ENCODE assay signal across 8 cellular contexts in genomic region chr19:54190942-54191670, GRCh38. TPM values are rescaled to one million over a fixed set of nuclear protein-coding genes. Genes with fewer than 3 reads are reported as not detected.
DNase-seq lines count a peak whose midpoint lies in the region; ATAC-seq and TF ChIP-seq lines count a peak whose summit lies in the region.

TSS of gene TSEN34 (plus strand) at chr19:54191308. CDS start at chr19:54191365, 57 bp downstream.

- 0 to 2% methylated on average over 31 to 47 of the region's 76 CpGs for WGBS in lower leg skin, 2 donors

- peak within 1 kb of the TSS; percentile 75 for H3K4me3 ChIP-seq in lower leg skin (ENCODE audit: low read depth, poor library complexity, severe bottlenecking)

- H3K36me3 Mint-ChIP-seq in activated B cell treated with CpG ODN at 0.5 μM for 24 hours (ENCODE audit: low read depth), result peaks cover 39% of the 10 kb centered on the region

- POLR2A ChIA-PET in activated B cell treated with CpG ODN at 0.5 μM for 24 hours (lab: Charles Lee), result interaction anchor here (0.6 to 7.7 kb wide), 14 partner anchors 9 to 1929 kb away, joined by 3 to 244 read pairs (median 10); partner anchors contain the start of genes CNOT3, LENG1, LENG8 and LENG9

- peak within 1 kb of the TSS; percentile 98 for H3K27ac Mint-ChIP-seq in activated B cell treated with CpG ODN at 0.5 μM for 24 hours

- DNase-seq in AG08396 (ENCODE audit: low spot score) (peak; percentile 83), NCI-H2196 (lab: John Stamatoyannopoulos, UW; ENCODE audit: unreplicated experiment) (peak; percentile 87), activated B cell treated with CpG ODN at 0.5 μM for 24 hours (peak; percentile 94), dermis blood vessel endothelial cell (peak; percentile 86), lower leg skin (ENCODE audit: low spot score in 2 of 2) (peak; percentile 47 to 92)
- peak; percentile 79 to 82 for DNase-seq in stimulated activated CD4-positive, alpha-beta T cell treated with anti-CD3 and anti-CD28 coated beads, Interleukin-4, amount 100 ng/mL, for 48 hours (ENCODE audit: low read depth in 2 of 2)

- H3K4me3 Mint-ChIP-seq in activated B cell treated with CpG ODN at 0.5 μM for 24 hours, result peak within 1 kb of the TSS; percentile 90

- H3K9me3 Mint-ChIP-seq in activated B cell treated with CpG ODN at 0.5 μM for 24 hours, result no peaks in the 10 kb centered on the region

- intact Hi-C loops in activated B cell treated with CpG ODN at 0.5 μM for 24 hours (cut with micrococcal nuclease) (loop anchor here (1.0 kb wide), 7 partner anchors 9 to 324 kb away; partner anchors contain the start of genes CNOT3, LENG1, MYADM and NDUFA3), lower leg skin (cut with DNase I; ENCODE audit: low total_unique reads) (no loop called here)

- H3K27me3 Mint-ChIP-seq in activated B cell treated with CpG ODN at 0.5 μM for 24 hours, result no peaks in the 10 kb centered on the region

- CTCF ChIA-PET in activated B cell treated with CpG ODN at 0.5 μM for 24 hours (lab: Charles Lee), result interaction anchor here (2.2 kb wide), 1 partner anchor 23 kb away, joined by 13 read pairs; no protein-coding TSS in a partner anchor

- no peak for TF ChIP-seq POLR2A in lower leg skin (IDR thresholded peaks at IDR 0.05)

- TF ChIP-seq CTCF in activated B cell treated with CpG ODN at 0.5 μM for 24 hours (IDR thresholded peaks at IDR 0.05) (no peak), lower leg skin (IDR thresholded peaks at IDR 0.05) (no peak)

- ATAC-seq in GM18867 (IDR thresholded peaks at IDR 0.05; ENCODE audit: unreplicated experiment) (peak; percentile 26), HG03095 (IDR thresholded peaks at IDR 0.05; ENCODE audit: unreplicated experiment) (peak; percentile 32), activated B cell treated with CpG ODN at 0.5 μM for 24 hours (ENCODE audit: low read depth) (peak; percentile 28)

- peaks cover 35% of the 10 kb centered on the region for H3K4me1 Mint-ChIP-seq in activated B cell treated with CpG ODN at 0.5 μM for 24 hours

RNA-seq across cellular contexts. Expression of gene TSEN34, which starts in this region (rescaled TPM):
- total RNA-seq in activated B cell treated with CpG ODN at 0.5 μM for 24 hours (15.0 and 19.4 TPM in 2 replicates), dermis blood vessel endothelial cell (71.8 and 78.3 TPM in 2 replicates), lower leg skin (100 to 1,000 TPM in 2 of 4 donors, 10 to 100 TPM in 2; 80.5 to 118 (median 107) TPM)

Comparison
In these comparisons a context has a peak if more than half of its experiments do, and no peak if none do; other contexts are left out.
1. Peak in every context shown above with its lines: DNase-seq, ATAC-seq and H3K4me3 ChIP-seq.